In genomic region chr19:16771618-16772017, GRCh38 we compare ENCODE assay signal across 8 cellular contexts. TPM values are rescaled to one million over a fixed set of nuclear protein-coding genes. Genes with fewer than 3 reads are reported as not detected.
DNase-seq lines count a peak whose midpoint lies in the region; ATAC-seq lines count a peak whose summit lies in the region.

No MANE protein-coding gene starts in this region.

- peaks cover 0 to 43% (median 34%) of the 10 kb centered on the region in 5 donors for H3K27me3 Mint-ChIP-seq in naive thymus-derived CD4-positive, alpha-beta T cell

- H3K4me1 ChIP-seq in naive thymus-derived CD4-positive, alpha-beta T cell (ENCODE audit: control insufficient read depth in 2 of 2, insufficient read depth in 2 of 2, low read length in 2 of 2), result no peaks in the 10 kb centered on the region

- POLR2A ChIA-PET in naive thymus-derived CD4-positive, alpha-beta T cell (lab: Charles Lee), result no interaction called here

- CTCF ChIA-PET in naive thymus-derived CD4-positive, alpha-beta T cell (lab: Charles Lee), result interaction anchor here (0.6 to 1.3 kb wide), 5 partner anchors 11 to 285 kb away, joined by 3 to 4 read pairs (median 3); no protein-coding TSS in a partner anchor

- peaks cover 0 to 24% (median 6%) of the 10 kb centered on the region in 11 donors for H3K9me3 Mint-ChIP-seq in naive thymus-derived CD4-positive, alpha-beta T cell

- H3K36me3 Mint-ChIP-seq in naive thymus-derived CD4-positive, alpha-beta T cell, result peaks cover 0 to 8% (median 0%) of the 10 kb centered on the region in 5 donors

- no peak overlapping the region for H3K27ac ChIP-seq in naive thymus-derived CD4-positive, alpha-beta T cell (ENCODE audit: low read depth, low read length)

- H3K9me3 ChIP-seq in naive thymus-derived CD4-positive, alpha-beta T cell (ENCODE audit: control insufficient read depth in 2 of 3, low read length in 3 of 3), result no peaks in the 10 kb centered on the region

- no peaks in the 10 kb centered on the region for H3K27me3 ChIP-seq in naive thymus-derived CD4-positive, alpha-beta T cell (ENCODE audit: control insufficient read depth in 2 of 2, insufficient read depth in 2 of 2, low read length in 2 of 2)

- H3K4me1 Mint-ChIP-seq in naive thymus-derived CD4-positive, alpha-beta T cell, result no peaks in the 10 kb centered on the region

- DNase-seq in COLO829 (ENCODE audit: low spot score) (peak; percentile 85), KBM-7 (peak; percentile 91), OCI-M2 (lab: John Stamatoyannopoulos, UW; ENCODE audit: unreplicated experiment) (peak; percentile 96), activated T-cell treated with anti-CD3 and anti-CD28 coated beads for 24 hours (ENCODE audit: low read depth) (peak; percentile 59)
- peak; percentile 33 to 73 (median 59) for DNase-seq in naive thymus-derived CD4-positive, alpha-beta T cell
- DNase-seq in stimulated activated CD8-positive, alpha-beta memory T cell treated with anti-CD3 and anti-CD28 coated beads, Interleukin-7, amount 100 ng/mL, for 4 hours (ENCODE audit: low read depth in 2 of 2), result peak; percentile 39 to 48

- no peak overlapping the region for H3K4me3 Mint-ChIP-seq in naive thymus-derived CD4-positive, alpha-beta T cell

- no peak overlapping the region for H3K4me3 ChIP-seq in naive thymus-derived CD4-positive, alpha-beta T cell (ENCODE audit: low read length)

- ATAC-seq in esophagus mucosa, result peak; percentile 77
- ATAC-seq in naive thymus-derived CD4-positive, alpha-beta T cell, result peak; percentile 85
- no peak for ATAC-seq in HG03175 (IDR thresholded peaks at IDR 0.05; ENCODE audit: unreplicated experiment)

- no peak overlapping the region for H3K27ac Mint-ChIP-seq in naive thymus-derived CD4-positive, alpha-beta T cell

- intact Hi-C loops in naive thymus-derived CD4-positive, alpha-beta T cell (cut with micrococcal nuclease), result loop anchor here (1.0 to 5.0 kb wide), 4 partner anchors 56 to 511 kb away; partner anchors contain the start of genes ANKLE1 (in 1 of the 2) and SIN3B (in 1 of the 2)

- in situ Hi-C loops in KBM-7 (cut with MboI; ENCODE audit: low pct_unique_long_range_greater_than_20kb, low sequenced_read_pairs), result no loop called here

- H3K36me3 ChIP-seq in naive thymus-derived CD4-positive, alpha-beta T cell (ENCODE audit: control insufficient read depth in 2 of 3, insufficient read depth in 3 of 3, low read length in 3 of 3), result no peaks in the 10 kb centered on the region

RNA-seq across cellular contexts. Expression of gene NWD1, which starts 52.0 kb away (rescaled TPM):
- 0.20 TPM for total RNA-seq in esophagus mucosa
- total RNA-seq in naive thymus-derived CD4-positive, alpha-beta T cell, result not detected
- not detected for polyA plus RNA-seq in naive thymus-derived CD4-positive, alpha-beta T cell

RNA-seq across cellular contexts. Expression of gene SIN3B, which starts 57.6 kb away (rescaled TPM):
- total RNA-seq in esophagus mucosa, result 19.7 TPM
- 100 to 1,000 TPM in 3 of 5 experiments, 10 to 100 TPM in 2; 42.7 to 105 (median 102) TPM for total RNA-seq in naive thymus-derived CD4-positive, alpha-beta T cell
- 1 to 10 TPM; 4.0 to 9.0 TPM for polyA plus RNA-seq in naive thymus-derived CD4-positive, alpha-beta T cell

Comparison
In these comparisons a context has a peak if more than half of its experiments do, and no peak if none do; other contexts are left out.
1. DNase-seq: peak in every context shown above with its lines; median percentile 96 in OCI-M2; 91 in KBM-7; 85 in COLO829; 59 in activated T-cell treated with anti-CD3 and anti-CD28 coated beads for 24 hours; 59 in naive thymus-derived CD4-positive, alpha-beta T cell; 44 in stimulated activated CD8-positive, alpha-beta memory T cell treated with anti-CD3 and anti-CD28 coated beads, Interleukin-7, amount 100 ng/mL, for 4 hours.